In the genomic region with DNA sequence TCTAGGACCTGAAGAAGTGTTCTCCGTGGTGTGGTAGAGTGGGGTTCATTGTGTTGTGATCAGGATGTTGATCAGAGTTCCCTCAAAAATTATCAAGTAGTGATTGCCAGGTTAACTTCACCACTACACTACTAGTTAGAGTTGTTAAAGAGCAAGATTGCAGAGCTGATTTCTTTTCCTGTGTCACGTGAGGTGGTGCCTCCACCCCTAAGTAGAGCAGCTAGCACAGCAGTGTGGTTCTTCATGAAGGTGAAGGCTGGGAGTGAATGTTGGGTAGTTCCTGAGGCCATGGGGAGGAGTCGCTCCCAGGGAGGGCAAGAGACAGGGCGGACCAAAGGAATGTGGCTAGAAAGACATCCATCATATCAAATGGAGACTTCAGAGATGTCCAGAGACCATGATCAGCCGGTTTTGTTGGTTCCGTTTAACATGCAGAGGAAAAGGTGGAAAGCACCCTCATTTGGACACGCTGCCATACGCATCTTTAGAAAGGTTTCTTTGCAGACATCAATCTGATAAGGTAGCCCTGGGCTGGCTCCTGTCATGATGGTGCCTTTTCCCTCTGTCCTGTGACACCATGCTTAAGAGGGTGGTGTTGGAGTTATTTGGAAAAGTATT, we compare ENCODE assay signal across 15 cellular contexts.
DNase-seq lines count a peak whose midpoint lies in the region; ATAC-seq, FAIRE-seq and TF ChIP-seq lines count a peak whose summit lies in the region.
"Had no signal": no experiment of that assay in that cellular context is flagged by ENCODE, and none has a peak within 500 bp of the region (broad histone marks: within the 10 kb centered on the region; RNA-seq: fewer than 3 reads in every experiment).

No MANE protein-coding gene starts in this region.

- in situ Hi-C loops in K562 (cut with MboI), result no loop called here

- H3K9me1 ChIP-seq in K562 (ENCODE audit: control insufficient read depth, insufficient read depth, low read length), result no peaks in the 10 kb centered on the region

- no peak overlapping the region for H3K9ac ChIP-seq in K562 (ENCODE audit: insufficient read depth in 1 of 2, low read depth in 2 of 2, low read length in 2 of 2)
- H3K9ac ChIP-seq: BLaER1, GM23248 had no signal

- DNase-seq in NCI-H226, result peak; percentile 9
- no peak for DNase-seq in K562 (ENCODE audit: extremely low read depth in 1 of 4, low spot score in 3 of 4)
- no peak for DNase-seq in foreskin keratinocyte
- DNase-seq in thyroid gland, result no peak
- no peak for DNase-seq in NCI-H2081 (lab: John Stamatoyannopoulos, UW)
- DNase-seq in ovary, result no peak
- DNase-seq: 8988T; CD4-positive, alpha-beta memory T cell; DMS79 treated with DMSO at 0.1 percent for 48 hours; GF-D8 had no signal

- FAIRE-seq in K562 (lab: Jason Lieb, UNC), result no peak

- no peak for TF ChIP-seq POLR2A in K562 (conservative IDR thresholded peaks at IDR 0.05)
- no peak for TF ChIP-seq POLR2A in thyroid gland (IDR thresholded peaks at IDR 0.05)
- TF ChIP-seq POLR2A in ovary (IDR thresholded peaks at IDR 0.05), result no peak

- TF ChIP-seq RAD21 in K562 (CRISPR knock-in tag; conservative IDR thresholded peaks at IDR 0.05 in 1 of 2, IDR thresholded peaks at IDR 0.05 in 1 of 2), result no peak

- peaks cover 4% of the 10 kb centered on the region; the same call in 1 of the 2 replicates for H3K9me3 ChIP-seq in K562 (replicated peaks; ENCODE audit: control insufficient read depth, insufficient read depth, low read depth, low read length)
- H3K9me3 ChIP-seq in thyroid gland, result no peaks in the 10 kb centered on the region
- H3K9me3 ChIP-seq in ovary, result no peaks in the 10 kb centered on the region
- H3K9me3 ChIP-seq: BLaER1, HAP-1 had no signal

- H3K27ac ChIP-seq in K562 (ENCODE audit: extremely low read depth, low read depth, low read length) (no peak overlapping the region), foreskin keratinocyte (peak overlapping the region; percentile 68), thyroid gland (peak overlapping the region; percentile 77 to 95 (median 84)), ovary (no peak overlapping the region)
- H3K27ac ChIP-seq: BLaER1, HL-60 had no signal

- no peaks in the 10 kb centered on the region for H3K79me2 ChIP-seq in K562 (ENCODE audit: control insufficient read depth, insufficient read depth, low read length)

- WGBS in K562 (ENCODE audit: insufficient coverage, low coverage, missing lambda C conversion rate), result 43% methylated on average over 8 of the region's 8 CpGs
- WGBS in thyroid gland, 2 donors, result 73 to 75% methylated on average over 8 of the region's 8 CpGs
- 78 to 81% (median 79%) methylated on average over 8 of the region's 8 CpGs for WGBS in ovary, 3 donors

- no peak for TF ChIP-seq EP300 in K562 (IDR thresholded peaks at IDR 0.05; ENCODE audit: low read length)
- no peak for TF ChIP-seq EP300 in ovary (IDR thresholded peaks at IDR 0.05)

- no peaks in the 10 kb centered on the region for H4K20me1 ChIP-seq in K562 (replicated peaks; ENCODE audit: control insufficient read depth, insufficient read depth, low read length)
- H4K20me1 ChIP-seq: BLaER1 had no signal

- H3K27me3 ChIP-seq in K562 (ENCODE audit: control insufficient read depth in 2 of 2, insufficient read depth in 2 of 2, low read length in 2 of 2) (no peaks in the 10 kb centered on the region), foreskin keratinocyte (no peaks in the 10 kb centered on the region), thyroid gland (no peaks in the 10 kb centered on the region), ovary (no peaks in the 10 kb centered on the region)
- H3K27me3 ChIP-seq: BLaER1 had no signal

- H3K36me3 ChIP-seq in K562 (ENCODE audit: control insufficient read depth, insufficient read depth, low read length) (no peaks in the 10 kb centered on the region), thyroid gland (no peaks in the 10 kb centered on the region), ovary (no peaks in the 10 kb centered on the region)
- H3K36me3 ChIP-seq: BLaER1, HAP-1 had no signal

- intact Hi-C loops in K562 (cut with micrococcal nuclease), result no loop called here
- intact Hi-C loops in thyroid gland (cut with DNase I), result no loop called here
- intact Hi-C loops in ovary (cut with DNase I), result no loop called here

- no TSS peak for BruUV-seq in K562 (replicated peaks; lab: Mats Ljungman, UMichigan)

- POLR2A ChIA-PET in K562 (lab: Yijun Ruan, JAX), result interaction anchor here (2.0 to 2.5 kb wide), 2 partner anchors 11 to 17 kb away, joined by 5 to 11 read pairs; no protein-coding TSS in a partner anchor

- H2AFZ ChIP-seq in K562 (ENCODE audit: low read depth, low read length), result peak overlapping the region; percentile 51
- H2AFZ ChIP-seq: GM23248 had no signal

- ATAC-seq in K562 (peak; percentile 53), foreskin keratinocyte (no peak), HG02759 (IDR thresholded peaks at IDR 0.05; ENCODE audit: unreplicated experiment) (no peak)

- CTCF ChIA-PET in K562 (lab: Yijun Ruan, JAX; ENCODE audit: low intra/inter-chr PET ratio), result no interaction called here

- H3K4me2 ChIP-seq in K562 (ENCODE audit: insufficient read depth, low read length), result no peak overlapping the region
- H3K4me2 ChIP-seq: BLaER1 had no signal

- peaks cover 14 to 36% of the 10 kb centered on the region in 2 experiments; a peak in 4 of 5 replicates for H3K4me1 ChIP-seq in K562 (replicated peaks in 1 of 2; ENCODE audit: control insufficient read depth in 2 of 2, insufficient read depth in 2 of 2, low read length in 2 of 2)
- H3K4me1 ChIP-seq in foreskin keratinocyte, result peaks cover 42% of the 10 kb centered on the region
- peaks cover 19 to 51% of the 10 kb centered on the region in 2 donors for H3K4me1 ChIP-seq in thyroid gland
- no peaks in the 10 kb centered on the region for H3K4me1 ChIP-seq in ovary (ENCODE audit: insufficient read depth)
- H3K4me1 ChIP-seq: HAP-1 had no signal

- TF ChIP-seq CTCF in K562 (IDR thresholded peaks at IDR 0.05 in 2 of 3, conservative IDR thresholded peaks at IDR 0.05 in 1 of 3; ENCODE audit: insufficient read depth in 2 of 3, low read depth in 1 of 3, low read length in 3 of 3) (no peak), foreskin keratinocyte (conservative IDR thresholded peaks at IDR 0.05) (no peak), thyroid gland (IDR thresholded peaks at IDR 0.05) (no peak), ovary (IDR thresholded peaks at IDR 0.05) (no peak)

- H3K4me3 ChIP-seq in K562 (no peak overlapping the region), thyroid gland (replicated peaks in 1 of 3) (no peak overlapping the region), ovary (no peak overlapping the region)
- H3K4me3 ChIP-seq: BLaER1, GM23248, HAP-1 had no signal

TF ChIP-seq in K562, 482 proteins besides CTCF, POLR2A, EP300 and RAD21 (continues in another document):
- TF ChIP-seq RAD51 (IDR thresholded peaks at IDR 0.05; ENCODE audit: borderline replicate concordance, low read depth) (peak; percentile 64), ZNF263 (CRISPR knock-in tag; IDR thresholded peaks at IDR 0.05; ENCODE audit: borderline replicate concordance) (no peak), BHLHE40 (IDR thresholded peaks at IDR 0.05; ENCODE audit: low read length) (peak; percentile 72), ARHGAP35 (IDR thresholded peaks at IDR 0.05; ENCODE audit: partially characterized antibody) (no peak), MED1 (CRISPR knock-in tag; IDR thresholded peaks at IDR 0.05; ENCODE audit: borderline replicate concordance) (no peak), ZBTB1 (CRISPR knock-in tag; IDR thresholded peaks at IDR 0.05; ENCODE audit: borderline replicate concordance, low read depth) (0 out of 2 replicates have a peak, but pooled peaks have one; percentile 24), ZNF766 (CRISPR knock-in tag; conservative IDR thresholded peaks at IDR 0.05) (peak; percentile 91), SNIP1 (IDR thresholded peaks at IDR 0.05; ENCODE audit: low read depth) (no peak), TOE1 (IDR thresholded peaks at IDR 0.05; ENCODE audit: borderline replicate concordance) (0 out of 2 replicates have a peak, but pooled peaks have one; percentile 33), TOE1 (CRISPR knock-in tag; IDR thresholded peaks at IDR 0.05; ENCODE audit: borderline replicate concordance, low read depth) (no peak)
- TF ChIP-seq, protein P1, sequence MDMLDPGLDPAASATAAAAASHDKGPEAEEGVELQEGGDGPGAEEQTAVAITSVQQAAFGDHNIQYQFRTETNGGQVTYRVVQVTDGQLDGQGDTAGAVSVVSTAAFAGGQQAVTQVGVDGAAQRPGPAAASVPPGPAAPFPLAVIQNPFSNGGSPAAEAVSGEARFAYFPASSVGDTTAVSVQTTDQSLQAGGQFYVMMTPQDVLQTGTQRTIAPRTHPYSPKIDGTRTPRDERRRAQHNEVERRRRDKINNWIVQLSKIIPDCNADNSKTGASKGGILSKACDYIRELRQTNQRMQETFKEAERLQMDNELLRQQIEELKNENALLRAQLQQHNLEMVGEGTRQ (CRISPR knock-in tag; IDR thresholded peaks at IDR 0.05), result peak; percentile 84
- TF ChIP-seq, protein P2, sequence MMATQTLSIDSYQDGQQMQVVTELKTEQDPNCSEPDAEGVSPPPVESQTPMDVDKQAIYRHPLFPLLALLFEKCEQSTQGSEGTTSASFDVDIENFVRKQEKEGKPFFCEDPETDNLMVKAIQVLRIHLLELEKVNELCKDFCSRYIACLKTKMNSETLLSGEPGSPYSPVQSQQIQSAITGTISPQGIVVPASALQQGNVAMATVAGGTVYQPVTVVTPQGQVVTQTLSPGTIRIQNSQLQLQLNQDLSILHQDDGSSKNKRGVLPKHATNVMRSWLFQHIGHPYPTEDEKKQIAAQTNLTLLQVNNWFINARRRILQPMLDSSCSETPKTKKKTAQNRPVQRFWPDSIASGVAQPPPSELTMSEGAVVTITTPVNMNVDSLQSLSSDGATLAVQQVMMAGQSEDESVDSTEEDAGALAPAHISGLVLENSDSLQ (IDR thresholded peaks at IDR 0.05), result peak; percentile 32; the same call in 1 of the 2 replicates
- TF ChIP-seq, protein P3, sequence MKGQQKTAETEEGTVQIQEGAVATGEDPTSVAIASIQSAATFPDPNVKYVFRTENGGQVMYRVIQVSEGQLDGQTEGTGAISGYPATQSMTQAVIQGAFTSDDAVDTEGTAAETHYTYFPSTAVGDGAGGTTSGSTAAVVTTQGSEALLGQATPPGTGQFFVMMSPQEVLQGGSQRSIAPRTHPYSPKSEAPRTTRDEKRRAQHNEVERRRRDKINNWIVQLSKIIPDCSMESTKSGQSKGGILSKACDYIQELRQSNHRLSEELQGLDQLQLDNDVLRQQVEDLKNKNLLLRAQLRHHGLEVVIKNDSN (CRISPR knock-in tag; IDR thresholded peaks at IDR 0.05), result peak; percentile 63

Comparison
In these comparisons a context has a peak if more than half of its experiments do, and no peak if none do; other contexts are left out.
1. H3K27ac ChIP-seq: peak in foreskin keratinocyte (single experiment) and thyroid gland (3 of 3); none in K562 (single experiment) and ovary (0 of 2).